In the genomic region with DNA sequence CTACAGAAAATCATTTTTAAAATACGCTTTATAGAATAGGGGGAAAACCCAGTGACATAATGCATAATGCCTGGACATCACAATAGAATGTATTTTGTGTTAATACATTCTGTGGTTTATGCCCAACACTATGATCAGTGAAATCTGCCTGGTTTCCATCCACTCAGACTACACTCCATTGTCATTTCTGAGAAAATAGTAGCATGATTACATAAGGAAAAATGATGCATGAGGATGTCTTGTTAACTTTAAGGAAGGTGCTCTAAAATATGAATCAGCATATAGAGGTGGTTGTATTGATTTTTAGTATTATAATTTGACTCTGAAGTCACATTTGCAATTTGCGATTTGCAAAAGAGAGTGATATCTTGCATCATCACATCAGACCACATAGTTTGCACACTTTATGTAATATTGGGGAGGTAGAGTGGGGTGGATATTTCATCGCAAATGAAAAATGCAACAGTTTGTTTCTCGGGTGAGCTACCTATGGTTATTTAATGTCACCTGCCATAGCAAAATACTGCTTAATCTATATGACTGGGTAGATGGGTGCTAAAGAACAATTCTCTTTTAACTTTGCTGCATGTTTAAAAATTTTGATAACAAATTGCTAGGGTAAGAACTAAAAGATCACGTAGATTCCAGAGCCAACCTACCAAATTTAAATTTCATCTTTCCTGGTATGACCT, we compare ENCODE assay signal across 21 cellular contexts.
A peak's percentile ranks its signal among the peaks of the same experiment; 100 is the strongest.
DNase-seq lines count a peak whose midpoint lies in the region; ATAC-seq, FAIRE-seq and TF ChIP-seq lines count a peak whose summit lies in the region.
"Had no signal": no experiment of that assay in that cellular context is flagged by ENCODE, and none has a peak within 500 bp of the region (broad histone marks: within the 10 kb centered on the region; RNA-seq: fewer than 3 reads in every experiment).

No MANE protein-coding gene starts in this region.

- no peaks in the 10 kb centered on the region for H3K27me3 Mint-ChIP-seq in activated naive CD8-positive, alpha-beta T cell treated with anti-CD3 and anti-CD28 coated beads, Interleukin-2, amount 10 ng/mL, durations not matched to agents 7 days and 5 days
- H3K27me3 Mint-ChIP-seq in activated naive CD8-positive, alpha-beta T cell treated with anti-CD3 and anti-CD28 coated beads, Interleukin-2, amount 50 U/mL, for 24 hours = no peaks in the 10 kb centered on the region
- H3K27me3 Mint-ChIP-seq in nephron progenitor cell (ENCODE audit: low read depth, poor library complexity) = no peaks in the 10 kb centered on the region
- H3K27me3 Mint-ChIP-seq: CD4-positive, CD25-positive, alpha-beta regulatory T cell had no signal

- in situ Hi-C loops in KBM-7 (cut with MboI; ENCODE audit: low pct_unique_long_range_greater_than_20kb, low sequenced_read_pairs) = no loop called here

- H3K4me3 Mint-ChIP-seq in activated naive CD8-positive, alpha-beta T cell treated with anti-CD3 and anti-CD28 coated beads, Interleukin-2, amount 10 ng/mL, durations not matched to agents 7 days and 5 days = no peak overlapping the region
- H3K4me3 Mint-ChIP-seq in activated naive CD8-positive, alpha-beta T cell treated with anti-CD3 and anti-CD28 coated beads, Interleukin-2, amount 50 U/mL, for 24 hours = no peak overlapping the region
- no peak overlapping the region for H3K4me3 Mint-ChIP-seq in nephron progenitor cell
- H3K4me3 Mint-ChIP-seq: CD4-positive, CD25-positive, alpha-beta regulatory T cell; GM23338 had no signal

- no peak for TF ChIP-seq CTCF in nephron progenitor cell (IDR thresholded peaks at IDR 0.05)
- TF ChIP-seq CTCF in D721Med (IDR thresholded peaks at IDR 0.05; ENCODE audit: insufficient read depth, missing control alignments) = no peak

- peak; percentile 47 for ATAC-seq in activated naive CD8-positive, alpha-beta T cell treated with anti-CD3 and anti-CD28 coated beads, Interleukin-2, amount 10 ng/mL, durations not matched to agents 7 days and 5 days (ENCODE audit: low read depth)
- no peak for ATAC-seq in activated naive CD8-positive, alpha-beta T cell treated with anti-CD3 and anti-CD28 coated beads, Interleukin-2, amount 50 U/mL, for 24 hours
- ATAC-seq: GM23338 had no signal

- POLR2A ChIA-PET in activated naive CD8-positive, alpha-beta T cell treated with anti-CD3 and anti-CD28 coated beads, Interleukin-2, amount 10 ng/mL, durations not matched to agents 7 days and 5 days (lab: Charles Lee) = no interaction called here

- no peak for FAIRE-seq in D721Med (lab: Jason Lieb, UNC)

- no peaks in the 10 kb centered on the region for H3K36me3 Mint-ChIP-seq in activated naive CD8-positive, alpha-beta T cell treated with anti-CD3 and anti-CD28 coated beads, Interleukin-2, amount 10 ng/mL, durations not matched to agents 7 days and 5 days
- H3K36me3 Mint-ChIP-seq in activated naive CD8-positive, alpha-beta T cell treated with anti-CD3 and anti-CD28 coated beads, Interleukin-2, amount 50 U/mL, for 24 hours (ENCODE audit: low read depth) = no peaks in the 10 kb centered on the region
- H3K36me3 Mint-ChIP-seq in nephron progenitor cell (ENCODE audit: low read depth) = no peaks in the 10 kb centered on the region
- H3K36me3 Mint-ChIP-seq: CD4-positive, CD25-positive, alpha-beta regulatory T cell had no signal

- no peaks in the 10 kb centered on the region for H3K9me3 Mint-ChIP-seq in activated naive CD8-positive, alpha-beta T cell treated with anti-CD3 and anti-CD28 coated beads, Interleukin-2, amount 10 ng/mL, durations not matched to agents 7 days and 5 days
- H3K9me3 Mint-ChIP-seq in activated naive CD8-positive, alpha-beta T cell treated with anti-CD3 and anti-CD28 coated beads, Interleukin-2, amount 50 U/mL, for 24 hours = no peaks in the 10 kb centered on the region
- no peaks in the 10 kb centered on the region for H3K9me3 Mint-ChIP-seq in nephron progenitor cell

- no peak overlapping the region for H3K27ac Mint-ChIP-seq in activated naive CD8-positive, alpha-beta T cell treated with anti-CD3 and anti-CD28 coated beads, Interleukin-2, amount 10 ng/mL, durations not matched to agents 7 days and 5 days
- no peak overlapping the region for H3K27ac Mint-ChIP-seq in activated naive CD8-positive, alpha-beta T cell treated with anti-CD3 and anti-CD28 coated beads, Interleukin-2, amount 50 U/mL, for 24 hours
- peak overlapping the region; percentile 49 for H3K27ac Mint-ChIP-seq in nephron progenitor cell
- H3K27ac Mint-ChIP-seq: CD4-positive, CD25-positive, alpha-beta regulatory T cell; GM23338 had no signal

- DNase-seq in activated naive CD8-positive, alpha-beta T cell treated with anti-CD3 and anti-CD28 coated beads, Interleukin-2, amount 10 ng/mL, durations not matched to agents 7 days and 5 days = no peak
- DNase-seq in activated naive CD8-positive, alpha-beta T cell treated with anti-CD3 and anti-CD28 coated beads, Interleukin-2, amount 50 U/mL, for 24 hours = no peak
- peak; percentile 29 for DNase-seq in KBM-7
- peak; percentile 24 for DNase-seq in NOMO-1 treated with DMSO at 0.1 percent for 48 hours (lab: John Stamatoyannopoulos, UW; ENCODE audit: unreplicated experiment)
- no peak for DNase-seq in nephron progenitor cell
- DNase-seq in germinal center (ENCODE audit: low spot score) = no peak
- no peak for DNase-seq in D721Med (ENCODE audit: insufficient read length, low spot score)
- no peak for DNase-seq in retina
- DNase-seq: DMS79, HCEC 1CT, NCI-H1048, NCI-H1436 treated with DMSO at 0.1 percent for 48 hours, NCI-H2029, NCI-H2171, NCI-H345, NCI-H524 treated with DMSO at 0.1 percent for 48 hours, PC-9, SHP77 treated with DMSO at 0.1 percent for 48 hours, SK-N-SH had no signal

- H3K4me1 Mint-ChIP-seq in activated naive CD8-positive, alpha-beta T cell treated with anti-CD3 and anti-CD28 coated beads, Interleukin-2, amount 10 ng/mL, durations not matched to agents 7 days and 5 days = no peaks in the 10 kb centered on the region
- H3K4me1 Mint-ChIP-seq in activated naive CD8-positive, alpha-beta T cell treated with anti-CD3 and anti-CD28 coated beads, Interleukin-2, amount 50 U/mL, for 24 hours = no peaks in the 10 kb centered on the region
- no peaks in the 10 kb centered on the region for H3K4me1 Mint-ChIP-seq in nephron progenitor cell
- H3K4me1 Mint-ChIP-seq: CD4-positive, CD25-positive, alpha-beta regulatory T cell; GM23338 had no signal

Comparison
In these comparisons a context has a peak if more than half of its experiments do, and no peak if none do; other contexts are left out.
1. DNase-seq: peak in KBM-7 (single experiment) and NOMO-1 treated with DMSO at 0.1 percent for 48 hours (single experiment); none in activated naive CD8-positive, alpha-beta T cell treated with anti-CD3 and anti-CD28 coated beads, Interleukin-2, amount 10 ng/mL, durations not matched to agents 7 days and 5 days (single experiment), activated naive CD8-positive, alpha-beta T cell treated with anti-CD3 and anti-CD28 coated beads, Interleukin-2, amount 50 U/mL, for 24 hours (single experiment), nephron progenitor cell (single experiment), germinal center (single experiment), D721Med (single experiment) and retina (single experiment).